ENCODE assay signal across 8 cellular contexts in genomic region chr16:21599158-21599993, GRCh38. TPM values are rescaled to one million over a fixed set of nuclear protein-coding genes. Genes with fewer than 3 reads are reported as not detected.
A peak's percentile ranks its signal among the peaks of the same experiment; 100 is the strongest.
DNase-seq lines count a peak whose midpoint lies in the region; ATAC-seq and TF ChIP-seq lines count a peak whose summit lies in the region.

Gene METTL9 (plus strand): TSS chr16:21599577. CDS start chr16:21599734, 157 bp downstream.

- POLR2A ChIA-PET in Panc1 (lab: Charles Lee): interaction anchor here (0.6 kb wide), 1 partner anchor 12 kb away, joined by 10 read pairs; no protein-coding TSS in a partner anchor

- H3K36me3 Mint-ChIP-seq in activated T-cell treated with anti-CD3 and anti-CD28 coated beads, Interleukin-2, amount 50 U/mL, for 72 hours (ENCODE audit: insufficient read depth in 2 of 2): peaks cover 1 to 2% of the 10 kb centered on the region in 2 donors

- no peak; the same call in 1 of the 2 replicates for TF ChIP-seq CTCF in Panc1 (IDR thresholded peaks at IDR 0.05)
- TF ChIP-seq CTCF in esophagus muscularis mucosa (IDR thresholded peaks at IDR 0.05): peak in 1 of 3 experiments; percentile 14

- H3K27ac Mint-ChIP-seq in activated T-cell treated with anti-CD3 and anti-CD28 coated beads, Interleukin-2, amount 50 U/mL, for 72 hours: peak within 1 kb of the TSS; percentile 89

- BruUV-seq in Panc1 (replicated peaks; lab: Mats Ljungman, UMichigan): no TSS peak

- H3K4me3 ChIP-seq in Panc1 (ENCODE audit: low read depth in 2 of 2, low read length in 2 of 2): peak within 1 kb of the TSS; percentile 76 to 97
- H3K4me3 ChIP-seq in esophagus muscularis mucosa: peak within 1 kb of the TSS; percentile 86 to 100 (median 92)

- H3K9me3 ChIP-seq in Panc1 (ENCODE audit: control insufficient read depth, insufficient read depth, low read depth, low read length) (no peaks in the 10 kb centered on the region), esophagus muscularis mucosa (no peaks in the 10 kb centered on the region)

- H3K27me3 ChIP-seq in Panc1 (ENCODE audit: control insufficient read depth, insufficient read depth, low read length) (no peaks in the 10 kb centered on the region), esophagus muscularis mucosa (no peaks in the 10 kb centered on the region)

- H3K36me3 ChIP-seq in Panc1 (ENCODE audit: control insufficient read depth, insufficient read depth, low read length) (no peaks in the 10 kb centered on the region), esophagus muscularis mucosa (no peaks in the 10 kb centered on the region)

- TF ChIP-seq POLR2A in esophagus muscularis mucosa (IDR thresholded peaks at IDR 0.05; ENCODE audit: low read depth): peak; percentile 35

- DNase-seq in DMS53 (lab: John Stamatoyannopoulos, UW) (peak; percentile 95), KG1 (lab: John Stamatoyannopoulos, UW) (peak; percentile 69), Panc1 (ENCODE audit: low read depth, low spot score) (peak; percentile 55), esophagus muscularis mucosa (ENCODE audit: extremely low spot score) (peak; percentile 97), myocyte (ENCODE audit: low read depth) (peak; percentile 96)
- DNase-seq in activated T-cell treated with anti-CD3 and anti-CD28 coated beads, Interleukin-2, amount 50 U/mL, for 72 hours: peak; percentile 96
- DNase-seq in stimulated activated CD8-positive, alpha-beta memory T cell treated with anti-CD3 and anti-CD28 coated beads, Interleukin-7, amount 100 ng/mL, for 48 hours (ENCODE audit: extremely low read depth in 1 of 2, low read depth in 1 of 2): peak; percentile 84 to 91

- in situ Hi-C loops in Panc1 (cut with HindIII; ENCODE audit: low pct_unique_long_range_greater_than_20kb, low sequenced_read_pairs): no loop called here

- no peak for TF ChIP-seq EP300 in esophagus muscularis mucosa (IDR thresholded peaks at IDR 0.05)

- no peaks in the 10 kb centered on the region for H3K27me3 Mint-ChIP-seq in activated T-cell treated with anti-CD3 and anti-CD28 coated beads, Interleukin-2, amount 50 U/mL, for 72 hours (ENCODE audit: low read depth)

- peaks cover 55% of the 10 kb centered on the region for H3K4me1 Mint-ChIP-seq in activated T-cell treated with anti-CD3 and anti-CD28 coated beads, Interleukin-2, amount 50 U/mL, for 72 hours (ENCODE audit: low read depth)

- H3K27ac ChIP-seq in Panc1 (ENCODE audit: low read length) (peak within 1 kb of the TSS; percentile 92), esophagus muscularis mucosa (replicated peaks in 1 of 4) (peak within 1 kb of the TSS; percentile 93 to 99 (median 96))

- ATAC-seq in GM21723 (IDR thresholded peaks at IDR 0.05; ENCODE audit: unreplicated experiment) (peak; percentile 88), Panc1 (peak; percentile 98)
- ATAC-seq in activated T-cell treated with anti-CD3 and anti-CD28 coated beads, Interleukin-2, amount 50 U/mL, for 72 hours (replicated peaks in 1 of 2): peak; percentile 94 to 95

- CTCF ChIA-PET in Panc1 (lab: Charles Lee): no interaction called here

- WGBS in esophagus muscularis mucosa: 2% methylated on average over 19 of the region's 93 CpGs

- H3K4me3 Mint-ChIP-seq in activated T-cell treated with anti-CD3 and anti-CD28 coated beads, Interleukin-2, amount 50 U/mL, for 72 hours: peak within 1 kb of the TSS; percentile 90 to 99

- peaks cover 0 to 1% of the 10 kb centered on the region in 2 donors for H3K9me3 Mint-ChIP-seq in activated T-cell treated with anti-CD3 and anti-CD28 coated beads, Interleukin-2, amount 50 U/mL, for 72 hours

- H3K4me1 ChIP-seq in Panc1 (ENCODE audit: control insufficient read depth, insufficient read depth, low read length) (peaks cover 12% of the 10 kb centered on the region), esophagus muscularis mucosa (peaks cover 16 to 52% (median 47%) of the 10 kb centered on the region in 4 donors)

- intact Hi-C loops in Panc1 (cut with micrococcal nuclease; ENCODE audit: unreplicated experiment) (no loop called here), esophagus muscularis mucosa (cut with DNase I) (no loop called here)

RNA-seq across cellular contexts. Expression of gene METTL9, which starts in this region (rescaled TPM):
- total RNA-seq in Panc1 (2021; ENCODE audit: unreplicated experiment) (86.1 TPM), esophagus muscularis mucosa (100 to 1,000 TPM in 2 of 4 donors, 10 to 100 TPM in 2; 70.2 to 122 (median 106) TPM), myocyte (131 and 149 TPM in 2 replicates)
- polyA plus RNA-seq in Panc1 (2012; ENCODE audit: insufficient read length): 64.1 TPM
- 100 to 1,000 TPM; 112 to 125 TPM for total RNA-seq in activated T-cell treated with anti-CD3 and anti-CD28 coated beads, Interleukin-2, amount 50 U/mL, for 72 hours
- polyA plus RNA-seq in myocyte (2012): 71.3 TPM

Comparison
In these comparisons a context has a peak if more than half of its experiments do, and no peak if none do; other contexts are left out.
1. Peak in every context shown above with its lines: DNase-seq, ATAC-seq, H3K4me3 ChIP-seq and H3K27ac ChIP-seq.